Comparison of ENCODE assay signal across 9 cellular contexts in the genomic region with DNA sequence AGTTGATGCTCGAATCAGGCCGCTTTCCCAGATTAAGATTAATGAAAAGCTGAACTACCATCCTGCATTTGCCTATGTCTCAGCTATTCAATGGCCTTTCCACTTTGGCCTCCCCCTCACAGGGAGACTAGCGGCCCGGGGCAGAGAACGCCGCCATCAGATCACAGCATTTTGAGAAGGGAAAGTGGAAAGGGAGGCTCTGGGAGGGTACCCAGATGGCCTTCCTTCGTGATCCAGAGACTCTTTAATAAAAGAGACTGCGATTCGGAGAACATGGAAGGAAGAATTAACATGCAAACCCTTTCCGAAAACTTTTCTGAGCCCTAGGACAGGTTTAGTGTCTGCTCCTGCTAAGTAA. TPM values are rescaled to one million over a fixed set of nuclear protein-coding genes. Genes with fewer than 3 reads are reported as not detected.
DNase-seq lines count a peak whose midpoint lies in the region; ATAC-seq and TF ChIP-seq lines count a peak whose summit lies in the region.
"Had no signal": no experiment of that assay in that cellular context is flagged by ENCODE, and none has a peak within 500 bp of the region (broad histone marks: within the 10 kb centered on the region; RNA-seq: fewer than 3 reads in every experiment).

No MANE protein-coding gene starts in this region.

- peaks cover 28 to 58% (median 55%) of the 10 kb centered on the region in 7 donors for H3K4me1 Mint-ChIP-seq in naive thymus-derived CD4-positive, alpha-beta T cell

- peak overlapping the region; percentile 94 to 99 (median 97) for H3K4me3 Mint-ChIP-seq in naive thymus-derived CD4-positive, alpha-beta T cell

- ATAC-seq in naive thymus-derived CD4-positive, alpha-beta T cell: no peak
- no peak for ATAC-seq in HG03432 (IDR thresholded peaks at IDR 0.05; ENCODE audit: unreplicated experiment)

- H3K4me3 ChIP-seq in AG04449 (ENCODE audit: low read depth, low read length) (peak overlapping the region; percentile 92), LNCaP clone FGC (ENCODE audit: low read depth, low read length) (peak overlapping the region; percentile 81)
- peak overlapping the region; percentile 98 for H3K4me3 ChIP-seq in naive thymus-derived CD4-positive, alpha-beta T cell (ENCODE audit: low read length)

- peaks cover 0 to 9% (median 0%) of the 10 kb centered on the region in 5 donors for H3K36me3 Mint-ChIP-seq in naive thymus-derived CD4-positive, alpha-beta T cell

- DNase-seq in AG04449 (ENCODE audit: low read depth, low spot score) (no peak), LNCaP clone FGC (ENCODE audit: low read depth) (no peak), dermis blood vessel endothelial cell (peak; percentile 25), NCI-H446 treated with DMSO at 0.1 percent for 48 hours (lab: John Stamatoyannopoulos, UW) (no peak), NCI-H1092 treated with DMSO at 0.1 percent for 48 hours (lab: John Stamatoyannopoulos, UW) (no peak)
- no peak for DNase-seq in naive thymus-derived CD4-positive, alpha-beta T cell
- no peak for DNase-seq in stimulated activated CD4-positive, alpha-beta T cell treated with anti-CD3 and anti-CD28 coated beads, Interleukin-4, amount 100 ng/mL, for 1 hour

- peak overlapping the region; percentile 81 for H3K27ac ChIP-seq in naive thymus-derived CD4-positive, alpha-beta T cell (ENCODE audit: low read depth, low read length)

- H3K27me3 Mint-ChIP-seq in naive thymus-derived CD4-positive, alpha-beta T cell: peaks cover 0 to 3% (median 0%) of the 10 kb centered on the region in 5 donors

- CTCF ChIA-PET in AG04449 (lab: Yijun Ruan, JAX): interaction anchor here (0.9 to 5.9 kb wide), 5 partner anchors 17 to 388 kb away, joined by 4 to 71 read pairs (median 10); no protein-coding TSS in a partner anchor
- CTCF ChIA-PET in naive thymus-derived CD4-positive, alpha-beta T cell (lab: Charles Lee): no interaction called here

- intact Hi-C loops in naive thymus-derived CD4-positive, alpha-beta T cell (cut with micrococcal nuclease): loop anchor here (1.0 to 5.0 kb wide), 4 partner anchors 17 to 170 kb away; partner anchors contain the start of genes GTPBP2 (in 2 of the 2), POLR1C (in 1 of the 2) and YIPF3 (in 1 of the 2)

- H3K9me3 ChIP-seq in naive thymus-derived CD4-positive, alpha-beta T cell (ENCODE audit: control insufficient read depth in 2 of 3, low read length in 3 of 3): no peaks in the 10 kb centered on the region

- H3K27ac Mint-ChIP-seq in naive thymus-derived CD4-positive, alpha-beta T cell: peak overlapping the region; percentile 87 to 96 (median 94)

- peaks cover 0 to 24% (median 0%) of the 10 kb centered on the region in 3 experiments for H3K36me3 ChIP-seq in naive thymus-derived CD4-positive, alpha-beta T cell (ENCODE audit: control insufficient read depth in 2 of 3, insufficient read depth in 3 of 3, low read length in 3 of 3)

- POLR2A ChIA-PET in AG04449 (lab: Yijun Ruan, JAX): interaction anchor here (1.4 to 1.5 kb wide), 2 partner anchors 18 to 83 kb away, joined by 3 to 7 read pairs; partner anchors contain the start of gene VEGFA
- POLR2A ChIA-PET in naive thymus-derived CD4-positive, alpha-beta T cell (lab: Charles Lee): interaction anchor here (1.1 kb wide), 1 partner anchor 58 kb away, joined by 3 read pairs; the partner anchor contains the start of gene GTPBP2

- peaks cover 0 to 2% (median 0%) of the 10 kb centered on the region in 11 donors for H3K9me3 Mint-ChIP-seq in naive thymus-derived CD4-positive, alpha-beta T cell

- no peaks in the 10 kb centered on the region for H3K27me3 ChIP-seq in naive thymus-derived CD4-positive, alpha-beta T cell (ENCODE audit: control insufficient read depth in 2 of 2, insufficient read depth in 2 of 2, low read length in 2 of 2)

- TF ChIP-seq CTCF in AG04449 (IDR thresholded peaks at IDR 0.05; ENCODE audit: insufficient read depth, low read length, missing control alignments) (no peak), LNCaP clone FGC (IDR thresholded peaks at IDR 0.05; ENCODE audit: control insufficient read depth, extremely low read depth, insufficient read depth) (no peak)

- H3K4me1 ChIP-seq in naive thymus-derived CD4-positive, alpha-beta T cell (ENCODE audit: control insufficient read depth in 2 of 2, insufficient read depth in 2 of 2, low read length in 2 of 2): peaks cover 10 to 22% of the 10 kb centered on the region in 2 donors

RNA-seq across cellular contexts. Expression of gene MRPS18A, which starts 0.5 kb away (rescaled TPM):
- 44.2 and 57.1 TPM in 2 replicates for total RNA-seq in dermis blood vessel endothelial cell
- 10 to 100 TPM; 20.9 to 39.2 (median 28.7) TPM for total RNA-seq in naive thymus-derived CD4-positive, alpha-beta T cell
- polyA plus RNA-seq in naive thymus-derived CD4-positive, alpha-beta T cell: 10 to 100 TPM; 59.7 to 68.4 TPM

RNA-seq across cellular contexts. Expression of gene RSPH9, which starts 42.2 kb away (rescaled TPM):
- total RNA-seq in dermis blood vessel endothelial cell: 0.23 and 0.34 TPM in 2 replicates
- total RNA-seq in naive thymus-derived CD4-positive, alpha-beta T cell: not detected
- 1 to 10 TPM in 1 of 2 donors, under 1 TPM in 1; 0.96 to 1.1 TPM for polyA plus RNA-seq in naive thymus-derived CD4-positive, alpha-beta T cell
- total RNA-seq: myocyte had no signal

RNA-seq across cellular contexts. Expression of gene MAD2L1BP, which starts 51.4 kb away (rescaled TPM):
- total RNA-seq in dermis blood vessel endothelial cell: 38.5 and 51.9 TPM in 2 replicates
- total RNA-seq in naive thymus-derived CD4-positive, alpha-beta T cell: 10 to 100 TPM; 25.2 to 44.5 (median 28.0) TPM
- 10 to 100 TPM; 14.9 to 29.1 TPM for polyA plus RNA-seq in naive thymus-derived CD4-positive, alpha-beta T cell

RNA-seq across cellular contexts. Expression of gene GTPBP2, which starts 58.0 kb away (rescaled TPM):
- total RNA-seq in dermis blood vessel endothelial cell: 43.6 and 49.4 TPM in 2 replicates
- total RNA-seq in naive thymus-derived CD4-positive, alpha-beta T cell: 10 to 100 TPM; 55.0 to 94.7 (median 72.0) TPM
- 1 to 10 TPM; 3.2 TPM for polyA plus RNA-seq in naive thymus-derived CD4-positive, alpha-beta T cell
